30 cellular contexts compared by ENCODE assay signal in the genomic region with DNA sequence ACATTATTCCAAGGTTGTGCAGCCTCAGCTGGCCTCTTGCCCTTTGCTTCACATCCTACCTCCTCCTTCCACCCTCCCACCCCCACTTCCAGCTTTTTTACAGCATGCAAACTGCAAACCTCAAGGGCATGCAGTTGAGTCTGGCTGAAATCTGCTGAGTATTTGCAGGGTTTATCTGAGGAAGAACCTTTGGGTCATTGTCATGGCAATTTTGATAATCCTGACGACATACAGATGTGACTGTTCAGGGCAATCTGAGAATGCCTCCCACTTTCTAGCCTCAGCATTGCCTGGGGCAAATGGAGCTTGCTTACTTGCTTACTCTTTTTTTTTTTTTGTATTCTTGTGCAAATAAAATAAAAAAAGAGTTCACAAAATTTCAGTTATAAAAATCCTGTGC. TPM values are rescaled to one million over a fixed set of nuclear protein-coding genes. Genes with fewer than 3 reads are reported as not detected.
"Had no signal": no experiment of that assay in that cellular context is flagged by ENCODE, and none has a peak within 500 bp of the region (broad histone marks: within the 10 kb centered on the region; RNA-seq: fewer than 3 reads in every experiment).

No MANE protein-coding gene starts in this region.

- H3K36me3 ChIP-seq: colonic mucosa, gastrocnemius medialis, heart left ventricle, left ventricle myocardium inferior, lower lobe of right lung, neutrophil, prostate gland, sigmoid colon, stomach, thyroid gland, vagina had no signal

- H3K4me2 ChIP-seq: hepatocyte had no signal

- H3K27ac ChIP-seq: colonic mucosa, epithelial cell of prostate, gastrocnemius medialis, heart left ventricle, hepatocyte, left ventricle myocardium inferior, lower lobe of right lung, neutrophil, prostate gland, sigmoid colon, stomach, thyroid gland, vagina had no signal

- H3K27me3 ChIP-seq: colonic mucosa, gastrocnemius medialis, heart left ventricle, hepatocyte, neutrophil, sigmoid colon, stomach, thyroid gland, vagina had no signal

- H2AFZ ChIP-seq: hepatocyte had no signal

- ATAC-seq: esophagus mucosa; gastrocnemius medialis; heart left ventricle; left cardiac atrium; lower lobe of right lung; natural killer cell; right cardiac atrium; stimulated activated effector memory CD8-positive, alpha-beta T cell treated with anti-CD3 and anti-CD28 coated beads, Interleukin-12 subunit alpha, Interleukin-12 subunit beta, amount 100 ng/mL, for 72 hours had no signal

- DNase-seq: colonic mucosa; effector CD8-positive, alpha-beta T cell; endodermal cell; foreskin fibroblast; gastrocnemius medialis; heart left ventricle; left cardiac atrium; left ventricle myocardium inferior; lower lobe of right lung; natural killer cell; right cardiac atrium; sigmoid colon; stimulated activated CD4-positive, alpha-beta T cell treated with anti-CD3 and anti-CD28 coated beads, Interleukin-2, amount 100 ng/mL, for 24 hours; stimulated activated CD4-positive, alpha-beta T cell treated with anti-CD3 and anti-CD28 coated beads, Interleukin-4, amount 100 ng/mL, for 24 hours; stimulated activated naive CD4-positive, alpha-beta T cell treated with Interleukin-2 at 50 U/mL for 16 hours; stomach; thyroid gland; trophoblast cell had no signal

- H3K4me3 ChIP-seq: colonic mucosa, gastrocnemius medialis, heart left ventricle, hepatocyte, left ventricle myocardium inferior, lower lobe of right lung, prostate gland, sigmoid colon, stomach, thyroid gland, vagina had no signal

- H3K9me3 ChIP-seq: colonic mucosa, gastrocnemius medialis, heart left ventricle, left ventricle myocardium inferior, lower lobe of right lung, neutrophil, prostate gland, sigmoid colon, thyroid gland, vagina had no signal

- H3K4me1 ChIP-seq: colonic mucosa, gastrocnemius medialis, heart left ventricle, left ventricle myocardium inferior, lower lobe of right lung, prostate gland, sigmoid colon, stomach, thyroid gland, vagina had no signal

- H3K79me2 ChIP-seq: hepatocyte had no signal

RNA-seq across cellular contexts. Expression of gene LHCGR, which starts 23.5 kb away (rescaled TPM):
- total RNA-seq: colonic mucosa, endodermal cell, esophagus mucosa, gastrocnemius medialis, hepatocyte, kidney epithelial cell, mononuclear cell, natural killer cell, osteocyte, right cardiac atrium, sigmoid colon, ureter, vagina had no signal
- polyA plus RNA-seq: neural cell, sigmoid colon had no signal
